1 cellular context compared by ENCODE assay signal in the genomic region with DNA sequence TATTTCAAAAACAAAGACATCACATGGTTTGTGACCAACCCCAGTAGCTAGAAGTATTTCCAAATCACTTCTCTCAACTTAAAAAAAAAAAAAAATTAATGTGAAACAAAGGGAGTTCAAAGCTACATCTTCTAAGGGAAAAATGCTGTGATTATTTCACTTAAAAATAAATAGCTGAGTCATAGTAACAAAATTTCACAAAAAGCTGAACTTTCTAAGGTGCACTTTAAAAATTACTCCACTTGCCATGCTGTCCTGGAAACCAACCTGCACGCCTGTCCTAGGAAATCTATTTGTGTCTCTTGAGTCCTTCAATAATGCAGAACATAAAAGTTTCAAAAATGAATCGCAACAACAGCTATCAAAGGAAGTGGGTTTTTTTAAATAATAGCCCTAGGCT.
TF ChIP-seq lines count a peak whose summit lies in the region.

No MANE protein-coding gene starts in this region.

TF ChIP-seq in HepG2, 621 proteins besides CTCF, POLR2A, EP300 and RAD21 (continued from another document):
- TF ChIP-seq, protein P1, sequence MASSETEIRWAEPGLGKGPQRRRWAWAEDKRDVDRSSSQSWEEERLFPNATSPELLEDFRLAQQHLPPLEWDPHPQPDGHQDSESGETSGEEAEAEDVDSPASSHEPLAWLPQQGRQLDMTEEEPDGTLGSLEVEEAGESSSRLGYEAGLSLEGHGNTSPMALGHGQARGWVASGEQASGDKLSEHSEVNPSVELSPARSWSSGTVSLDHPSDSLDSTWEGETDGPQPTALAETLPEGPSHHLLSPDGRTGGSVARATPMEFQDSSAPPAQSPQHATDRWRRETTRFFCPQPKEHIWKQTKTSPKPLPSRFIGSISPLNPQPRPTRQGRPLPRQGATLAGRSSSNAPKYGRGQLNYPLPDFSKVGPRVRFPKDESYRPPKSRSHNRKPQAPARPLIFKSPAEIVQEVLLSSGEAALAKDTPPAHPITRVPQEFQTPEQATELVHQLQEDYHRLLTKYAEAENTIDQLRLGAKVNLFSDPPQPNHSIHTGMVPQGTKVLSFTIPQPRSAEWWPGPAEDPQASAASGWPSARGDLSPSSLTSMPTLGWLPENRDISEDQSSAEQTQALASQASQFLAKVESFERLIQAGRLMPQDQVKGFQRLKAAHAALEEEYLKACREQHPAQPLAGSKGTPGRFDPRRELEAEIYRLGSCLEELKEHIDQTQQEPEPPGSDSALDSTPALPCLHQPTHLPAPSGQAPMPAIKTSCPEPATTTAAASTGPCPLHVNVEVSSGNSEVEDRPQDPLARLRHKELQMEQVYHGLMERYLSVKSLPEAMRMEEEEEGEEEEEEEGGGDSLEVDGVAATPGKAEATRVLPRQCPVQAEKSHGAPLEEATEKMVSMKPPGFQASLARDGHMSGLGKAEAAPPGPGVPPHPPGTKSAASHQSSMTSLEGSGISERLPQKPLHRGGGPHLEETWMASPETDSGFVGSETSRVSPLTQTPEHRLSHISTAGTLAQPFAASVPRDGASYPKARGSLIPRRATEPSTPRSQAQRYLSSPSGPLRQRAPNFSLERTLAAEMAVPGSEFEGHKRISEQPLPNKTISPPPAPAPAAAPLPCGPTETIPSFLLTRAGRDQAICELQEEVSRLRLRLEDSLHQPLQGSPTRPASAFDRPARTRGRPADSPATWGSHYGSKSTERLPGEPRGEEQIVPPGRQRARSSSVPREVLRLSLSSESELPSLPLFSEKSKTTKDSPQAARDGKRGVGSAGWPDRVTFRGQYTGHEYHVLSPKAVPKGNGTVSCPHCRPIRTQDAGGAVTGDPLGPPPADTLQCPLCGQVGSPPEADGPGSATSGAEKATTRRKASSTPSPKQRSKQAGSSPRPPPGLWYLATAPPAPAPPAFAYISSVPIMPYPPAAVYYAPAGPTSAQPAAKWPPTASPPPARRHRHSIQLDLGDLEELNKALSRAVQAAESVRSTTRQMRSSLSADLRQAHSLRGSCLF (CRISPR knock-in tag; IDR thresholded peaks at IDR 0.05; ENCODE audit: borderline replicate concordance), result no peak
- no peak for TF ChIP-seq ZNF567 (CRISPR knock-in tag; IDR thresholded peaks at IDR 0.05; ENCODE audit: borderline replicate concordance)
- TF ChIP-seq ZNF670 (CRISPR knock-in tag; IDR thresholded peaks at IDR 0.05; ENCODE audit: borderline replicate concordance), result no peak
- TF ChIP-seq MAFK (conservative IDR thresholded peaks at IDR 0.05 in 1 of 2, IDR thresholded peaks at IDR 0.05 in 1 of 2; ENCODE audit: low read length in 2 of 2), result peak in 1 of 2 experiments; percentile 42; a peak in 1 of 4 replicates
- no peak for TF ChIP-seq NR2F6 (IDR thresholded peaks at IDR 0.05)
- TF ChIP-seq NR2F6 (CRISPR knock-in tag; IDR thresholded peaks at IDR 0.05), result no peak
- TF ChIP-seq, protein P2, sequence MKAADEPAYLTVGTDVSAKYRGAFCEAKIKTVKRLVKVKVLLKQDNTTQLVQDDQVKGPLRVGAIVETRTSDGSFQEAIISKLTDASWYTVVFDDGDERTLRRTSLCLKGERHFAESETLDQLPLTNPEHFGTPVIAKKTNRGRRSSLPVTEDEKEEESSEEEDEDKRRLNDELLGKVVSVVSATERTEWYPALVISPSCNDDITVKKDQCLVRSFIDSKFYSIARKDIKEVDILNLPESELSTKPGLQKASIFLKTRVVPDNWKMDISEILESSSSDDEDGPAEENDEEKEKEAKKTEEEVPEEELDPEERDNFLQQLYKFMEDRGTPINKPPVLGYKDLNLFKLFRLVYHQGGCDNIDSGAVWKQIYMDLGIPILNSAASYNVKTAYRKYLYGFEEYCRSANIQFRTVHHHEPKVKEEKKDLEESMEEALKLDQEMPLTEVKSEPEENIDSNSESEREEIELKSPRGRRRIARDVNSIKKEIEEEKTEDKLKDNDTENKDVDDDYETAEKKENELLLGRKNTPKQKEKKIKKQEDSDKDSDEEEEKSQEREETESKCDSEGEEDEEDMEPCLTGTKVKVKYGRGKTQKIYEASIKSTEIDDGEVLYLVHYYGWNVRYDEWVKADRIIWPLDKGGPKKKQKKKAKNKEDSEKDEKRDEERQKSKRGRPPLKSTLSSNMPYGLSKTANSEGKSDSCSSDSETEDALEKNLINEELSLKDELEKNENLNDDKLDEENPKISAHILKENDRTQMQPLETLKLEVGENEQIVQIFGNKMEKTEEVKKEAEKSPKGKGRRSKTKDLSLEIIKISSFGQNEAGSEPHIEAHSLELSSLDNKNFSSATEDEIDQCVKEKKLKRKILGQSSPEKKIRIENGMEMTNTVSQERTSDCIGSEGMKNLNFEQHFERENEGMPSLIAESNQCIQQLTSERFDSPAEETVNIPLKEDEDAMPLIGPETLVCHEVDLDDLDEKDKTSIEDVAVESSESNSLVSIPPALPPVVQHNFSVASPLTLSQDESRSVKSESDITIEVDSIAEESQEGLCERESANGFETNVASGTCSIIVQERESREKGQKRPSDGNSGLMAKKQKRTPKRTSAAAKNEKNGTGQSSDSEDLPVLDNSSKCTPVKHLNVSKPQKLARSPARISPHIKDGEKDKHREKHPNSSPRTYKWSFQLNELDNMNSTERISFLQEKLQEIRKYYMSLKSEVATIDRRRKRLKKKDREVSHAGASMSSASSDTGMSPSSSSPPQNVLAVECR (CRISPR knock-in tag; IDR thresholded peaks at IDR 0.05; ENCODE audit: borderline replicate concordance), result no peak
- no peak for TF ChIP-seq PHF5A (CRISPR knock-in tag; IDR thresholded peaks at IDR 0.05; ENCODE audit: low read depth, unreplicated experiment)
- TF ChIP-seq, protein P3, sequence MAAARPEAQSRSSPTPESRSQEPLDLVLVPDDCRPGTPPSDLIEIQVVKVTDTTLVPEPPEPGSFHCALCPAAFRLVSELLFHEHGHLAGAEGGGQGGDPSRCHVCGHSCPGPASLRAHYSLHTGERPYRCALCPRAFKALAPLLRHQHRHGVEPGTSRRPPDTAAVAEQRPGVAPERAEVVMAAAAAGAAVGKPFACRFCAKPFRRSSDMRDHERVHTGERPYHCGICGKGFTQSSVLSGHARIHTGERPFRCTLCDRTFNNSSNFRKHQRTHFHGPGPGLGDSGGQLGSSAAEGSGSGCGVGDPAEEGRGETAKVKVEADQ (CRISPR knock-in tag; IDR thresholded peaks at IDR 0.05; ENCODE audit: borderline replicate concordance), result no peak
- TF ChIP-seq ARNT (IDR thresholded peaks at IDR 0.05), result no peak
- no peak for TF ChIP-seq CEBPB (IDR thresholded peaks at IDR 0.05; ENCODE audit: borderline replicate concordance, low read depth, low read length)
- peak; percentile 89 for TF ChIP-seq NFE2L2 (IDR thresholded peaks at IDR 0.05; ENCODE audit: low read length)
- no peak for TF ChIP-seq ATM (IDR thresholded peaks at IDR 0.05; ENCODE audit: borderline replicate concordance)
TF ChIP-seq in HepG2: peak in this region for 2.
